Comparison of ENCODE assay signal across 1 cellular context in genomic region chr10:95694665-95695064, GRCh38.
TF ChIP-seq lines count a peak whose summit lies in the region.

No MANE protein-coding gene starts in this region.

TF ChIP-seq in SK-N-SH, 30 proteins besides CTCF, POLR2A, EP300 and RAD21 (continued from another document):
- no peak for TF ChIP-seq PBX3 (IDR thresholded peaks at IDR 0.05)
